In genomic region chr12:46242569-46242968, GRCh38 we compare ENCODE assay signal across 15 cellular contexts.
"Had no signal": no experiment of that assay in that cellular context is flagged by ENCODE, and none has a peak within 500 bp of the region (broad histone marks: within the 10 kb centered on the region; RNA-seq: fewer than 3 reads in every experiment).

No MANE protein-coding gene starts in this region.

- H3K4me1 Mint-ChIP-seq: nephron had no signal

- FAIRE-seq: endothelial cell of umbilical vein, islet of Langerhans, urothelium cell line had no signal

- ATAC-seq: foreskin keratinocyte had no signal

- H3K27ac ChIP-seq: ascending aorta, foreskin keratinocyte had no signal

- H3K36me3 ChIP-seq: ascending aorta had no signal

- H3K4me1 ChIP-seq: ascending aorta, foreskin keratinocyte had no signal

- H3K27ac Mint-ChIP-seq: activated CD4-positive, alpha-beta memory T cell treated with anti-CD3 and anti-CD28 coated beads, Interleukin-2, amount 10 ng/mL, durations not matched to agents 7 days and 5 days; activated naive CD8-positive, alpha-beta T cell treated with anti-CD3 and anti-CD28 coated beads, Interleukin-2, amount 10 ng/mL, durations not matched to agents 7 days and 5 days; nephron had no signal

- H3K4me3 ChIP-seq: ascending aorta had no signal

- DNase-seq: activated CD4-positive, alpha-beta memory T cell treated with anti-CD3 and anti-CD28 coated beads, Interleukin-2, amount 10 ng/mL, durations not matched to agents 7 days and 5 days; activated CD4-positive, alpha-beta T cell treated with anti-CD3 and anti-CD28 coated beads for 1 hour; activated CD8-positive, alpha-beta memory T cell treated with anti-CD3 and anti-CD28 coated beads, Interleukin-2, amount 50 U/mL, for 48 hours; activated effector memory CD4-positive, alpha-beta T cell treated with Interleukin-2 at 50 U/mL for 16 hours; activated naive CD8-positive, alpha-beta T cell treated with anti-CD3 and anti-CD28 coated beads, Interleukin-2, amount 10 ng/mL, durations not matched to agents 7 days and 5 days; foreskin keratinocyte; stimulated activated CD4-positive, alpha-beta T cell treated with anti-CD3 and anti-CD28 coated beads, Interleukin-12 subunit alpha, Interleukin-12 subunit beta, amount 100 ng/mL, for 4 hours; stimulated activated CD4-positive, alpha-beta T cell treated with anti-CD3 and anti-CD28 coated beads, Interleukin-2, amount 100 ng/mL, for 48 hours; stimulated activated CD8-positive, alpha-beta memory T cell treated with anti-CD3 and anti-CD28 coated beads, Interleukin-4, amount 100 ng/mL, for 48 hours; T-helper 9 cell had no signal

- H3K4me3 Mint-ChIP-seq: activated CD4-positive, alpha-beta memory T cell treated with anti-CD3 and anti-CD28 coated beads, Interleukin-2, amount 10 ng/mL, durations not matched to agents 7 days and 5 days; activated naive CD8-positive, alpha-beta T cell treated with anti-CD3 and anti-CD28 coated beads, Interleukin-2, amount 10 ng/mL, durations not matched to agents 7 days and 5 days; nephron had no signal

- H3K9me3 ChIP-seq: ascending aorta had no signal

- H3K27me3 ChIP-seq: ascending aorta, foreskin keratinocyte had no signal

- H3K27me3 Mint-ChIP-seq: activated CD4-positive, alpha-beta memory T cell treated with anti-CD3 and anti-CD28 coated beads, Interleukin-2, amount 10 ng/mL, durations not matched to agents 7 days and 5 days; activated naive CD8-positive, alpha-beta T cell treated with anti-CD3 and anti-CD28 coated beads, Interleukin-2, amount 10 ng/mL, durations not matched to agents 7 days and 5 days had no signal
